18 cellular contexts compared by ENCODE assay signal in genomic region chr18:30500240-30500945, GRCh38.
DNase-seq lines count a peak whose midpoint lies in the region; ATAC-seq and TF ChIP-seq lines count a peak whose summit lies in the region.
"Had no signal": no experiment of that assay in that cellular context is flagged by ENCODE, and none has a peak within 500 bp of the region (broad histone marks: within the 10 kb centered on the region; RNA-seq: fewer than 3 reads in every experiment).

No MANE protein-coding gene starts in this region.

- peak overlapping the region; percentile 44 for H3K4me2 ChIP-seq in OCI-LY3 (ENCODE audit: low read length)
- H3K4me2 ChIP-seq: BLaER1 had no signal

- peak; percentile 68 for ATAC-seq in GM18868 (IDR thresholded peaks at IDR 0.05; ENCODE audit: unreplicated experiment)
- ATAC-seq: CD8-positive, alpha-beta T cell had no signal

- H3K4me1 ChIP-seq in OCI-LY3 (ENCODE audit: low read length) (peaks cover 13% of the 10 kb centered on the region), left ventricle myocardium inferior (no peaks in the 10 kb centered on the region)
- H3K4me1 ChIP-seq: BLaER1, Caco-2 had no signal

- intact Hi-C loops in left ventricle myocardium inferior (cut with micrococcal nuclease), result no loop called here

- H3K9ac ChIP-seq in OCI-LY3 (ENCODE audit: low read length), result no peak overlapping the region
- H3K9ac ChIP-seq: BLaER1, GM23248 had no signal

- H3K36me3 ChIP-seq in OCI-LY3 (replicated peaks; ENCODE audit: low read depth, low read length) (no peaks in the 10 kb centered on the region), left ventricle myocardium inferior (no peaks in the 10 kb centered on the region)
- H3K36me3 ChIP-seq: BLaER1 had no signal

- H4K20me1 ChIP-seq in OCI-LY3 (ENCODE audit: insufficient read depth, low read length), result no peaks in the 10 kb centered on the region
- H4K20me1 ChIP-seq: BLaER1 had no signal

- H3K9me3 ChIP-seq in OCI-LY3 (ENCODE audit: insufficient read depth, low read length), result no peaks in the 10 kb centered on the region
- no peaks in the 10 kb centered on the region for H3K9me3 ChIP-seq in left ventricle myocardium inferior (replicated peaks)
- H3K9me3 ChIP-seq: BLaER1, Caco-2 had no signal

- H3K4me3 ChIP-seq in GM08714 (ENCODE audit: low read length), result peak overlapping the region; percentile 18; the same call in 1 of the 2 replicates
- peak overlapping the region; percentile 16 for H3K4me3 ChIP-seq in OCI-LY3 (ENCODE audit: low read length)
- H3K4me3 ChIP-seq in left ventricle myocardium inferior, result no peak overlapping the region
- H3K4me3 ChIP-seq: BLaER1, GM23248 had no signal

- DNase-seq in amygdala (lab: John Stamatoyannopoulos, UW) (no peak), DMS153 (lab: John Stamatoyannopoulos, UW) (no peak), left ventricle myocardium inferior (no peak)
- DNase-seq: Caco-2; CD4-positive, CD25-positive, alpha-beta regulatory T cell; CD8-positive, alpha-beta T cell; DMS79; EL; GDM1; GM23248; H7; HCEC 1CT had no signal

- TF ChIP-seq CTCF in OCI-LY3 (IDR thresholded peaks at IDR 0.05; ENCODE audit: low read depth, low read length) (no peak), left ventricle myocardium inferior (IDR thresholded peaks at IDR 0.05; ENCODE audit: borderline replicate concordance) (no peak)

- H3K27me3 ChIP-seq in OCI-LY3 (ENCODE audit: low read depth, low read length), result no peaks in the 10 kb centered on the region
- H3K27me3 ChIP-seq in left ventricle myocardium inferior (ENCODE audit: low read depth), result no peaks in the 10 kb centered on the region
- H3K27me3 ChIP-seq: BLaER1 had no signal

- peak overlapping the region; percentile 6; the same call in 1 of the 2 replicates for H2AFZ ChIP-seq in OCI-LY3 (ENCODE audit: low read depth, low read length)
- H2AFZ ChIP-seq: GM23248 had no signal

- no peaks in the 10 kb centered on the region for H3K79me2 ChIP-seq in OCI-LY3 (ENCODE audit: low read length)

- H3K27ac ChIP-seq in OCI-LY3 (ENCODE audit: low read length), result no peak overlapping the region
- H3K27ac ChIP-seq in left ventricle myocardium inferior (replicated peaks), result no peak overlapping the region
- H3K27ac ChIP-seq: 22Rv1, BLaER1, C4-2B, GM23248 had no signal
